Comparison of ENCODE assay signal across 34 cellular contexts in genomic region chr10:122413325-122413724, GRCh38. TPM values are rescaled to one million over a fixed set of nuclear protein-coding genes. Genes with fewer than 3 reads are reported as not detected.
"Had no signal": no experiment of that assay in that cellular context is flagged by ENCODE, and none has a peak within 500 bp of the region (broad histone marks: within the 10 kb centered on the region; RNA-seq: fewer than 3 reads in every experiment).

No MANE protein-coding gene starts in this region.

- H3K4me3 Mint-ChIP-seq: mesothelial cell of epicardium; naive B cell; natural killer cell treated with Interleukin-12 subunit alpha and Interleukin-12 subunit beta and Interleukin-15 and Interleukin-18, amount 100 ng/mL, for 72 hours; neural crest cell; stimulated activated effector memory CD8-positive, alpha-beta T cell treated with anti-CD3 and anti-CD28 coated beads, Interleukin-12 subunit alpha, Interleukin-12 subunit beta, amount 100 ng/mL, for 72 hours; type B pancreatic cell had no signal

- H3K36me3 ChIP-seq: neutrophil had no signal

- H3K79me2 ChIP-seq: parathyroid adenoma had no signal

- H3K9me3 ChIP-seq: esophagus muscularis mucosa, heart right ventricle, mucosa of descending colon, neutrophil, testis, tibial artery had no signal

- H3K36me3 Mint-ChIP-seq: natural killer cell treated with Interleukin-12 subunit alpha and Interleukin-12 subunit beta and Interleukin-15 and Interleukin-18, amount 100 ng/mL, for 72 hours had no signal

- H3K27me3 ChIP-seq: esophagus muscularis mucosa, foreskin keratinocyte, heart right ventricle, neutrophil, testis, tibial artery had no signal

- DNase-seq: dermis blood vessel endothelial cell; effector memory CD4-positive, alpha-beta T cell; foreskin keratinocyte; glutamatergic neuron; heart right ventricle; hippocampal formation; islet precursor cell; mesenchymal stem cell; mucosa of descending colon; naive B cell; stimulated activated CD4-positive, alpha-beta T cell treated with anti-CD3 and anti-CD28 coated beads, Interleukin-2, amount 100 ng/mL, for 24 hours; stimulated activated CD4-positive, alpha-beta T cell treated with anti-CD3 and anti-CD28 coated beads, Interleukin-4, amount 100 ng/mL, for 24 hours; stimulated activated naive CD4-positive, alpha-beta T cell treated with Interleukin-2 at 50 U/mL for 16 hours; substantia nigra; testis; tibial artery had no signal

- H3K27ac Mint-ChIP-seq: mesothelial cell of epicardium; natural killer cell treated with Interleukin-12 subunit alpha and Interleukin-12 subunit beta and Interleukin-15 and Interleukin-18, amount 100 ng/mL, for 72 hours; stimulated activated effector memory CD8-positive, alpha-beta T cell treated with anti-CD3 and anti-CD28 coated beads, Interleukin-12 subunit alpha, Interleukin-12 subunit beta, amount 100 ng/mL, for 72 hours; type B pancreatic cell had no signal

- ATAC-seq: foreskin keratinocyte; heart right ventricle; mucosa of descending colon; natural killer cell treated with Interleukin-12 subunit alpha and Interleukin-12 subunit beta and Interleukin-15 and Interleukin-18, amount 100 ng/mL, for 72 hours; sciatic nerve; stimulated activated effector memory CD8-positive, alpha-beta T cell treated with anti-CD3 and anti-CD28 coated beads, Interleukin-12 subunit alpha, Interleukin-12 subunit beta, amount 100 ng/mL, for 72 hours had no signal

- H3K4me1 ChIP-seq: foreskin keratinocyte, parathyroid adenoma, testis, tibial artery had no signal

- H3K9me3 Mint-ChIP-seq: mesothelial cell of epicardium; natural killer cell treated with Interleukin-12 subunit alpha and Interleukin-12 subunit beta and Interleukin-15 and Interleukin-18, amount 100 ng/mL, for 72 hours; neural crest cell; stimulated activated effector memory CD8-positive, alpha-beta T cell treated with anti-CD3 and anti-CD28 coated beads, Interleukin-12 subunit alpha, Interleukin-12 subunit beta, amount 100 ng/mL, for 72 hours; type B pancreatic cell had no signal

- H3K4me3 ChIP-seq: coronary artery, esophagus muscularis mucosa, heart right ventricle, mucosa of descending colon, testis, tibial artery had no signal

- H3K27me3 Mint-ChIP-seq: naive B cell; natural killer cell treated with Interleukin-12 subunit alpha and Interleukin-12 subunit beta and Interleukin-15 and Interleukin-18, amount 100 ng/mL, for 72 hours; progenitor cell of endocrine pancreas; type B pancreatic cell had no signal

- H3K4me1 Mint-ChIP-seq: mesothelial cell of epicardium, neural crest cell had no signal

- H3K9ac ChIP-seq: parathyroid adenoma had no signal

- H2AFZ ChIP-seq: parathyroid adenoma had no signal

- FAIRE-seq: endothelial cell of umbilical vein had no signal

- H3K27ac ChIP-seq: coronary artery, esophagus muscularis mucosa, foreskin keratinocyte, heart right ventricle, neutrophil, parathyroid adenoma, testis, tibial artery had no signal

RNA-seq across cellular contexts. Expression of gene ARMS2, which starts 41.1 kb away (rescaled TPM):
- total RNA-seq: dermis blood vessel endothelial cell; endothelial cell of umbilical vein; epithelial cell of proximal tubule; fibroblast of lung; foreskin keratinocyte; lung microvascular endothelial cell; mesothelial cell of epicardium; mucosa of descending colon; natural killer cell treated with Interleukin-12 subunit alpha and Interleukin-12 subunit beta and Interleukin-15 and Interleukin-18, amount 100 ng/mL, for 72 hours; neural crest cell; omental fat pad; progenitor cell of endocrine pancreas; sciatic nerve; urinary bladder had no signal
- polyA plus RNA-seq: endothelial cell of umbilical vein, fibroblast of lung, foreskin keratinocyte, heart right ventricle, liver, urinary bladder had no signal

RNA-seq across cellular contexts. Expression of gene HTRA1, which starts 48.0 kb away (rescaled TPM):
- total RNA-seq: natural killer cell treated with Interleukin-12 subunit alpha and Interleukin-12 subunit beta and Interleukin-15 and Interleukin-18, amount 100 ng/mL, for 72 hours had no signal
